36 cellular contexts compared by ENCODE assay signal in genomic region chr2:109377976-109378375, GRCh38.
DNase-seq lines count a peak whose midpoint lies in the region; ATAC-seq and TF ChIP-seq lines count a peak whose summit lies in the region.
"Had no signal": no experiment of that assay in that cellular context is flagged by ENCODE, and none has a peak within 500 bp of the region (broad histone marks: within the 10 kb centered on the region; RNA-seq: fewer than 3 reads in every experiment).

No MANE protein-coding gene starts in this region.

- peak; percentile 38 for DNase-seq in activated effector memory CD4-positive, alpha-beta T cell treated with anti-CD3 and anti-CD28 coated beads, Interleukin-2, amount 50 U/mL, for 16 hours
- no peak for DNase-seq in activated effector memory CD4-positive, alpha-beta T cell treated with Interleukin-2 at 50 U/mL for 16 hours
- DNase-seq in activated CD8-positive, alpha-beta memory T cell treated with anti-CD3 and anti-CD28 coated beads, Interleukin-2, amount 10 ng/mL, durations not matched to agents 7 days and 5 days, result peak; percentile 26
- DNase-seq in left lung (peak; percentile 13 to 32), type B pancreatic cell (ENCODE audit: extremely low spot score, unreplicated experiment) (peak; percentile 48), SW480 (ENCODE audit: low spot score) (no peak), MCF 10A (ENCODE audit: unreplicated experiment) (no peak), aorta (no peak)
- DNase-seq: activated CD4-positive, alpha-beta T cell treated with anti-CD3 and anti-CD28 coated beads for 4 hours; activated CD8-positive, alpha-beta T cell treated with anti-CD3 and anti-CD28 coated beads, Interleukin-2, amount 10 ng/mL, durations not matched to agents 7 days and 5 days; activated naive CD8-positive, alpha-beta T cell treated with anti-CD3 and anti-CD28 coated beads, Interleukin-2, amount 50 U/mL, for 24 hours; activated T-cell treated with anti-CD3 and anti-CD28 coated beads, Interleukin-2, amount 50 U/mL, for 4 hours; Calu3; caudate nucleus; CD4-positive, CD25-positive, alpha-beta regulatory T cell; DND-41; esophagus squamous epithelium; foreskin keratinocyte; GF-D8; mucosa of descending colon; MV-4-11; NCI-H1436 treated with DMSO at 0.1 percent for 48 hours; NCI-H2081 treated with DMSO at 0.1 percent for 48 hours; NCI-H226; NCI-H69; PC-9; SHP77 treated with DMSO at 0.1 percent for 48 hours; stimulated activated naive CD4-positive, alpha-beta T cell had no signal

- no peaks in the 10 kb centered on the region for H3K9me3 Mint-ChIP-seq in activated CD8-positive, alpha-beta memory T cell treated with anti-CD3 and anti-CD28 coated beads, Interleukin-2, amount 10 ng/mL, durations not matched to agents 7 days and 5 days (ENCODE audit: low read depth)
- no peaks in the 10 kb centered on the region for H3K9me3 Mint-ChIP-seq in type B pancreatic cell
- H3K9me3 Mint-ChIP-seq in MCF 10A (ENCODE audit: unreplicated experiment), result no peaks in the 10 kb centered on the region
- H3K9me3 Mint-ChIP-seq: activated naive CD8-positive, alpha-beta T cell treated with anti-CD3 and anti-CD28 coated beads, Interleukin-2, amount 50 U/mL, for 24 hours; activated T-cell treated with anti-CD3 and anti-CD28 coated beads, Interleukin-2, amount 50 U/mL, for 4 hours; CD4-positive, CD25-positive, alpha-beta regulatory T cell; dendritic cell treated with granulocyte-macrophage colony-stimulating factor and Interleukin-4, amounts not matched to agents 40 ng/mL and 50 ng/mL, for 4 days; nephron had no signal

- H3K36me3 ChIP-seq in left lung, result peaks cover 0 to 4% of the 10 kb centered on the region in 2 donors
- no peaks in the 10 kb centered on the region for H3K36me3 ChIP-seq in aorta (ENCODE audit: control insufficient read depth in 1 of 2, insufficient read depth in 2 of 2, low read length in 1 of 2)
- H3K36me3 ChIP-seq: vagina had no signal

- no peaks in the 10 kb centered on the region for H3K4me1 Mint-ChIP-seq in activated CD8-positive, alpha-beta memory T cell treated with anti-CD3 and anti-CD28 coated beads, Interleukin-2, amount 10 ng/mL, durations not matched to agents 7 days and 5 days
- peaks cover 7% of the 10 kb centered on the region for H3K4me1 Mint-ChIP-seq in type B pancreatic cell (ENCODE audit: unreplicated experiment)
- peaks cover 14% of the 10 kb centered on the region for H3K4me1 Mint-ChIP-seq in MCF 10A (ENCODE audit: insufficient read depth, unreplicated experiment)
- H3K4me1 Mint-ChIP-seq: activated naive CD8-positive, alpha-beta T cell treated with anti-CD3 and anti-CD28 coated beads, Interleukin-2, amount 50 U/mL, for 24 hours had no signal

- H3K9me3 ChIP-seq in left lung (no peaks in the 10 kb centered on the region), aorta (ENCODE audit: control insufficient read depth, low read length) (no peaks in the 10 kb centered on the region)
- H3K9me3 ChIP-seq: A549, esophagus squamous epithelium, heart left ventricle, mucosa of descending colon, vagina had no signal

- no peaks in the 10 kb centered on the region for H3K27me3 ChIP-seq in left lung
- no peaks in the 10 kb centered on the region for H3K27me3 ChIP-seq in aorta (ENCODE audit: control insufficient read depth in 1 of 2, insufficient read depth in 2 of 2, low read length in 1 of 2)
- H3K27me3 ChIP-seq: esophagus squamous epithelium, heart left ventricle, vagina had no signal

- no peak overlapping the region for H3K4me3 Mint-ChIP-seq in activated CD8-positive, alpha-beta memory T cell treated with anti-CD3 and anti-CD28 coated beads, Interleukin-2, amount 10 ng/mL, durations not matched to agents 7 days and 5 days
- H3K4me3 Mint-ChIP-seq in type B pancreatic cell (no peak overlapping the region), MCF 10A (ENCODE audit: unreplicated experiment) (no peak overlapping the region)
- H3K4me3 Mint-ChIP-seq: activated CD8-positive, alpha-beta T cell treated with anti-CD3 and anti-CD28 coated beads, Interleukin-2, amount 10 ng/mL, durations not matched to agents 7 days and 5 days; activated naive CD8-positive, alpha-beta T cell treated with anti-CD3 and anti-CD28 coated beads, Interleukin-2, amount 50 U/mL, for 24 hours; activated T-cell treated with anti-CD3 and anti-CD28 coated beads, Interleukin-2, amount 50 U/mL, for 4 hours; CD4-positive, CD25-positive, alpha-beta regulatory T cell; dendritic cell treated with granulocyte-macrophage colony-stimulating factor and Interleukin-4, amounts not matched to agents 40 ng/mL and 50 ng/mL, for 4 days; nephron had no signal

- H3K27me3 Mint-ChIP-seq in activated CD8-positive, alpha-beta memory T cell treated with anti-CD3 and anti-CD28 coated beads, Interleukin-2, amount 10 ng/mL, durations not matched to agents 7 days and 5 days, result peaks cover 2% of the 10 kb centered on the region
- H3K27me3 Mint-ChIP-seq in type B pancreatic cell, result peaks cover 12% of the 10 kb centered on the region
- no peaks in the 10 kb centered on the region for H3K27me3 Mint-ChIP-seq in MCF 10A (ENCODE audit: insufficient read depth, unreplicated experiment)
- H3K27me3 Mint-ChIP-seq: activated naive CD8-positive, alpha-beta T cell treated with anti-CD3 and anti-CD28 coated beads, Interleukin-2, amount 50 U/mL, for 24 hours had no signal

- H3K27ac ChIP-seq in left lung, result no peak overlapping the region
- H3K27ac ChIP-seq in aorta (ENCODE audit: low read depth in 1 of 2, low read length in 2 of 2), result no peak overlapping the region
- H3K27ac ChIP-seq: A549, esophagus squamous epithelium, foreskin keratinocyte, heart left ventricle, PC-9, skin epidermis, vagina had no signal

- TF ChIP-seq CTCF in left lung (IDR thresholded peaks at IDR 0.05) (no peak), type B pancreatic cell (conservative IDR thresholded peaks at IDR 0.05) (no peak), MCF 10A (IDR thresholded peaks at IDR 0.05; ENCODE audit: unreplicated experiment) (no peak)

- H3K4me1 ChIP-seq in left lung (peaks cover 4 to 5% of the 10 kb centered on the region in 2 donors), aorta (ENCODE audit: control insufficient read depth in 1 of 2, insufficient read depth in 2 of 2, low read length in 2 of 2) (no peaks in the 10 kb centered on the region)
- H3K4me1 ChIP-seq: A549, foreskin keratinocyte had no signal

- POLR2A ChIA-PET in MCF 10A (lab: Yijun Ruan, JAX), result interaction anchor here (1.1 kb wide), 1 partner anchor 13 kb away, joined by 3 read pairs; no protein-coding TSS in a partner anchor

- H3K4me3 ChIP-seq in left lung, result no peak overlapping the region
- no peak overlapping the region for H3K4me3 ChIP-seq in aorta (ENCODE audit: low read length in 2 of 2)
- H3K4me3 ChIP-seq: A549, esophagus squamous epithelium, heart left ventricle, lung, mucosa of descending colon, PC-9, skin epidermis, vagina had no signal

- H3K36me3 Mint-ChIP-seq in activated CD8-positive, alpha-beta memory T cell treated with anti-CD3 and anti-CD28 coated beads, Interleukin-2, amount 10 ng/mL, durations not matched to agents 7 days and 5 days, result no peaks in the 10 kb centered on the region
- no peaks in the 10 kb centered on the region for H3K36me3 Mint-ChIP-seq in type B pancreatic cell
- peaks cover 36% of the 10 kb centered on the region for H3K36me3 Mint-ChIP-seq in MCF 10A (ENCODE audit: insufficient read depth, unreplicated experiment)

- BruUV-seq in MCF 10A (replicated peaks; lab: Mats Ljungman, UMichigan), result no TSS peak

- intact Hi-C loops in left lung (cut with DNase I) (no loop called here), MCF 10A (cut with micrococcal nuclease) (no loop called here), aorta (cut with DNase I) (no loop called here)

- CTCF ChIA-PET in activated CD8-positive, alpha-beta memory T cell treated with anti-CD3 and anti-CD28 coated beads, Interleukin-2, amount 10 ng/mL, durations not matched to agents 7 days and 5 days (lab: Charles Lee), result no interaction called here
- CTCF ChIA-PET in MCF 10A (lab: Yijun Ruan, JAX), result interaction anchor here (0.6 to 1.0 kb wide), 3 partner anchors 121 to 251 kb away, joined by 3 to 4 read pairs (median 3); partner anchors contain the start of gene SH3RF3

- WGBS in aorta, 2 donors, result 93 to 95% methylated on average over 7 of the region's 7 CpGs

- no peak for ATAC-seq in activated CD8-positive, alpha-beta memory T cell treated with anti-CD3 and anti-CD28 coated beads, Interleukin-2, amount 10 ng/mL, durations not matched to agents 7 days and 5 days
- ATAC-seq in left lung (no peak), aorta (ENCODE audit: low FRiP score) (no peak)
- ATAC-seq: A549; activated CD8-positive, alpha-beta T cell treated with anti-CD3 and anti-CD28 coated beads, Interleukin-2, amount 10 ng/mL, durations not matched to agents 7 days and 5 days; activated naive CD8-positive, alpha-beta T cell treated with anti-CD3 and anti-CD28 coated beads, Interleukin-2, amount 50 U/mL, for 24 hours; activated T-cell treated with anti-CD3 and anti-CD28 coated beads, Interleukin-2, amount 50 U/mL, for 4 hours; foreskin keratinocyte; heart left ventricle; HepG2; mucosa of descending colon had no signal

- no peak overlapping the region for H3K27ac Mint-ChIP-seq in activated CD8-positive, alpha-beta memory T cell treated with anti-CD3 and anti-CD28 coated beads, Interleukin-2, amount 10 ng/mL, durations not matched to agents 7 days and 5 days
- no peak overlapping the region for H3K27ac Mint-ChIP-seq in type B pancreatic cell
- no peak overlapping the region for H3K27ac Mint-ChIP-seq in MCF 10A (ENCODE audit: low read depth, unreplicated experiment)
- H3K27ac Mint-ChIP-seq: activated CD8-positive, alpha-beta T cell treated with anti-CD3 and anti-CD28 coated beads, Interleukin-2, amount 10 ng/mL, durations not matched to agents 7 days and 5 days; activated naive CD8-positive, alpha-beta T cell treated with anti-CD3 and anti-CD28 coated beads, Interleukin-2, amount 50 U/mL, for 24 hours; dendritic cell treated with granulocyte-macrophage colony-stimulating factor and Interleukin-4, amounts not matched to agents 40 ng/mL and 50 ng/mL, for 4 days; nephron had no signal

Comparison
In these comparisons a context has a peak if more than half of its experiments do, and no peak if none do; other contexts are left out.
1. DNase-seq: peak in activated effector memory CD4-positive, alpha-beta T cell treated with anti-CD3 and anti-CD28 coated beads, Interleukin-2, amount 50 U/mL, for 16 hours (single experiment), activated CD8-positive, alpha-beta memory T cell treated with anti-CD3 and anti-CD28 coated beads, Interleukin-2, amount 10 ng/mL, durations not matched to agents 7 days and 5 days (single experiment), left lung (2 of 2) and type B pancreatic cell (single experiment); none in activated effector memory CD4-positive, alpha-beta T cell treated with Interleukin-2 at 50 U/mL for 16 hours (single experiment), SW480 (single experiment), MCF 10A (single experiment) and aorta (0 of 2).